Comparison of ENCODE assay signal across 20 cellular contexts in the genomic region with DNA sequence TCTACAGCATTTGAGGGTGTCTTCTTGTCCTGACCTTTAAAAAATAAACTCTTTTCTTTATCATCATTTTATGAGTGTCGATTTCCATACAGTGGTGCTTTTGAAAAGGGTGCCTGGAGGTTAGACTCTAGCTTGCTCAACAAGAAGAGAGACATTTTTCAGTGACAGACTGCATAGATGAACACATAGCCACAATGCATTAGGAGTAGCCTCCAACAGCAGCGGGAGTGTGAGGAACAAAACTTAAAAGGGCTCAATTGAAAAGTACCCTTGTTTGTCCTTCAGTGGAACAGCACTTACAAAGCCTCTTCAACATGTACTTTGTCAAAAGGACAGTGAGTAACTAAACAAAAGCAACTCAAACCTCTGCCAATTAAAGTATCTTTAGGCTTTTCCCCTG.
"Had no signal": no experiment of that assay in that cellular context is flagged by ENCODE, and none has a peak within 500 bp of the region (broad histone marks: within the 10 kb centered on the region; RNA-seq: fewer than 3 reads in every experiment).

No MANE protein-coding gene starts in this region.

- H3K27me3 Mint-ChIP-seq: activated T-cell treated with anti-CD3 and anti-CD28 coated beads, Interleukin-2, amount 50 U/mL, for 24 hours; activated T-helper 17 cell treated with anti-CD3 and anti-CD28 coated beads, Interleukin-2, amount 50 U/mL, for 72 hours; natural killer cell treated with Interleukin-12 subunit alpha and Interleukin-12 subunit beta and Interleukin-15 and Interleukin-18, amount 100 ng/mL, for 72 hours; stimulated activated memory B cell treated with anti-CD40 and anti-IgM and Interleukin-4, amounts not matched to agents 10 μg/mL and 1 μg/mL and 100 μg/mL, for 72 hours had no signal

- H3K9me3 ChIP-seq: vagina had no signal

- H3K4me1 Mint-ChIP-seq: activated T-helper 17 cell treated with anti-CD3 and anti-CD28 coated beads, Interleukin-2, amount 50 U/mL, for 72 hours had no signal

- H3K27ac Mint-ChIP-seq: activated naive CD4-positive, alpha-beta T cell treated with anti-CD3 and anti-CD28 coated beads, Interleukin-2, amount 50 U/mL, for 72 hours; activated T-cell treated with anti-CD3 and anti-CD28 coated beads, Interleukin-2, amount 50 U/mL, for 24 hours; activated T-helper 17 cell treated with anti-CD3 and anti-CD28 coated beads, Interleukin-2, amount 50 U/mL, for 72 hours; natural killer cell treated with Interleukin-12 subunit alpha and Interleukin-12 subunit beta and Interleukin-15 and Interleukin-18, amount 100 ng/mL, for 72 hours; stimulated activated memory B cell treated with anti-CD40 and anti-IgM and Interleukin-4, amounts not matched to agents 10 μg/mL and 1 μg/mL and 100 μg/mL, for 72 hours had no signal

- DNase-seq: activated CD4-positive, alpha-beta T cell treated with anti-CD3 and anti-CD28 coated beads for 1 hour; activated T-cell treated with anti-CD3 and anti-CD28 coated beads, Interleukin-2, amount 50 U/mL, for 24 hours; aorta; brain microvascular endothelial cell; caudate nucleus; dermis blood vessel endothelial cell; effector CD8-positive, alpha-beta T cell; glutamatergic neuron; hippocampal formation; left ventricle myocardium superior; occipital lobe; small intestine; stimulated activated CD4-positive, alpha-beta T cell treated with anti-CD3 and anti-CD28 coated beads, Interleukin-2, amount 100 ng/mL, for 24 hours; T-helper 9 cell; trophoblast cell had no signal

- H3K36me3 ChIP-seq: brain microvascular endothelial cell, vagina had no signal

- H3K27ac ChIP-seq: brain microvascular endothelial cell, vagina had no signal

- H3K27me3 ChIP-seq: brain microvascular endothelial cell, vagina had no signal

- H3K4me1 ChIP-seq: vagina had no signal

- H3K4me3 Mint-ChIP-seq: activated T-cell treated with anti-CD3 and anti-CD28 coated beads, Interleukin-2, amount 50 U/mL, for 24 hours; activated T-helper 17 cell treated with anti-CD3 and anti-CD28 coated beads, Interleukin-2, amount 50 U/mL, for 72 hours; natural killer cell treated with Interleukin-12 subunit alpha and Interleukin-12 subunit beta and Interleukin-15 and Interleukin-18, amount 100 ng/mL, for 72 hours; stimulated activated memory B cell treated with anti-CD40 and anti-IgM and Interleukin-4, amounts not matched to agents 10 μg/mL and 1 μg/mL and 100 μg/mL, for 72 hours had no signal

- H3K4me3 ChIP-seq: vagina had no signal

- H3K36me3 Mint-ChIP-seq: activated naive CD4-positive, alpha-beta T cell treated with anti-CD3 and anti-CD28 coated beads, Interleukin-2, amount 50 U/mL, for 72 hours; natural killer cell treated with Interleukin-12 subunit alpha and Interleukin-12 subunit beta and Interleukin-15 and Interleukin-18, amount 100 ng/mL, for 72 hours; stimulated activated memory B cell treated with anti-CD40 and anti-IgM and Interleukin-4, amounts not matched to agents 10 μg/mL and 1 μg/mL and 100 μg/mL, for 72 hours had no signal

- H3K9me3 Mint-ChIP-seq: activated T-cell treated with anti-CD3 and anti-CD28 coated beads, Interleukin-2, amount 50 U/mL, for 24 hours; activated T-helper 17 cell treated with anti-CD3 and anti-CD28 coated beads, Interleukin-2, amount 50 U/mL, for 72 hours; stimulated activated memory B cell treated with anti-CD40 and anti-IgM and Interleukin-4, amounts not matched to agents 10 μg/mL and 1 μg/mL and 100 μg/mL, for 72 hours had no signal
